ENCODE assay signal across 1 cellular context in the genomic region with DNA sequence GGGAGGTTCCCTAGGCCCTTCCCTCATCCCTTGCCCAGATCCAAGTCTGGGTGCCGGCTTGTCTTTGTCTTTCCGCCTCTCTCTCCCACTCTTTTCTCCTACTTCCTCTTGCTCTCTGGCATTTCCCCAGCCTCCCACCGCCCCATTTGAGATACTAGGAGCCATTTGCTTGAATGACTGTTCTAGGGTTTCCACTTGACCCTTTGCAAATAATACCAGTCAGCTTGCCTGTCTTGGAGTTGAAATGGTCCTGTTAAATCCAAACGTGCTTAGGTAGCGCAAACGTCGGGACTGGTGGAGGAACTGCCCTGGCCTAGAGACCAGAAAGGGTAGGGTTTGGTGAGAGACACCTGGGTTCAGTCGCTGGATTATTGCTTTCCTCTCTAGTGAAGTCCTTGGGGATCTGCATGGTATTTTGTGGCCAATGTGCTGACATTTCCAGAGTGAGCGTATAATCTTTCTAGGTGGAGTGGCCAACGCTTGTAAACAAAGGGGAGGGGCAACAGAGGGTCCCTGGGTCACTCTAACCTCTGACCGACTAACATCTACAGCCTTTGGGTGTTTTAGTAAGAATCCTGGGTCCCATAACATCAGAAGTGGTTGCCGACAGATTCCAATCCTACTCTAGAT.
TF ChIP-seq lines count a peak whose summit lies in the region.

No MANE protein-coding gene starts in this region.

TF ChIP-seq in neural cell, 6 proteins besides CTCF, POLR2A, EP300 and RAD21 (continued from another document):
- TF ChIP-seq, protein P1, sequence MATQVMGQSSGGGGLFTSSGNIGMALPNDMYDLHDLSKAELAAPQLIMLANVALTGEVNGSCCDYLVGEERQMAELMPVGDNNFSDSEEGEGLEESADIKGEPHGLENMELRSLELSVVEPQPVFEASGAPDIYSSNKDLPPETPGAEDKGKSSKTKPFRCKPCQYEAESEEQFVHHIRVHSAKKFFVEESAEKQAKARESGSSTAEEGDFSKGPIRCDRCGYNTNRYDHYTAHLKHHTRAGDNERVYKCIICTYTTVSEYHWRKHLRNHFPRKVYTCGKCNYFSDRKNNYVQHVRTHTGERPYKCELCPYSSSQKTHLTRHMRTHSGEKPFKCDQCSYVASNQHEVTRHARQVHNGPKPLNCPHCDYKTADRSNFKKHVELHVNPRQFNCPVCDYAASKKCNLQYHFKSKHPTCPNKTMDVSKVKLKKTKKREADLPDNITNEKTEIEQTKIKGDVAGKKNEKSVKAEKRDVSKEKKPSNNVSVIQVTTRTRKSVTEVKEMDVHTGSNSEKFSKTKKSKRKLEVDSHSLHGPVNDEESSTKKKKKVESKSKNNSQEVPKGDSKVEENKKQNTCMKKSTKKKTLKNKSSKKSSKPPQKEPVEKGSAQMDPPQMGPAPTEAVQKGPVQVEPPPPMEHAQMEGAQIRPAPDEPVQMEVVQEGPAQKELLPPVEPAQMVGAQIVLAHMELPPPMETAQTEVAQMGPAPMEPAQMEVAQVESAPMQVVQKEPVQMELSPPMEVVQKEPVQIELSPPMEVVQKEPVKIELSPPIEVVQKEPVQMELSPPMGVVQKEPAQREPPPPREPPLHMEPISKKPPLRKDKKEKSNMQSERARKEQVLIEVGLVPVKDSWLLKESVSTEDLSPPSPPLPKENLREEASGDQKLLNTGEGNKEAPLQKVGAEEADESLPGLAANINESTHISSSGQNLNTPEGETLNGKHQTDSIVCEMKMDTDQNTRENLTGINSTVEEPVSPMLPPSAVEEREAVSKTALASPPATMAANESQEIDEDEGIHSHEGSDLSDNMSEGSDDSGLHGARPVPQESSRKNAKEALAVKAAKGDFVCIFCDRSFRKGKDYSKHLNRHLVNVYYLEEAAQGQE (IDR thresholded peaks at IDR 0.05; ENCODE audit: borderline replicate concordance): no peak
- TF ChIP-seq TAF1 (IDR thresholded peaks at IDR 0.05; ENCODE audit: low read depth) (no peak), SMC3 (conservative IDR thresholded peaks at IDR 0.05; ENCODE audit: poor library complexity) (no peak)
